ENCODE assay signal across 15 cellular contexts in the genomic region with DNA sequence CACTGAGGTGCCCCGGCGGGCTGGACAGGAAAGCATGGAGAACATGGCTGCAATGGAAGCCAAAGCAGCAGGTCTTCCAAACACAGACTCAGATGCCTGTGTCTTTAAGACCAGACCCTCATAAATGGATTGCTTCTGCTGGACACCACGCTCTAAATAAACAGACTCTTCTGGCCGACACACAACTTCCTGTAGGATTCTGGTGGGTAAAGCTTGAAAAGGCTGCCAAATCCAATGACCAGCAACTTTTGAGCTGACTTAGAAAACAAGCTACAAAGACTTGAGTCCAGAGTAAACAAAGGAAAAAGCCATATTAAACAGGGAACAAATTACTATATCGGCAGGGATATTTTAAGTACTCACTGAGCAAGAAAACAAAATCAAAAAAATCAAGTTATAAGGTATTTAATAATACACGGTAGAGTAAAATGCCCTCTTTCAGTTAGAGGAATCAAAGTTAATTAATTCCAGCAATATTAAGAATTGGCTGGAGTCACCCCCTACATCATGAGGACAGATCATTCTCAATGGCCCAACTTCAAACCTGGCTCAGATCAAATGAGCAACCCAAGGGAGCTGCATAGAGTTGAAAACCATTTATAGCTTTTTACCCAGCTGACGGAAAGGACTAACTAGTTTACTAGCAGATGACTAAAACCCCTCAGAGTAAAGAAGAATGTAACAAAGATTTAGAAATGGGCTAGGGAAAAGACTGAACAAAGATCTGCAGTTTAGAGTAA.
DNase-seq lines count a peak whose midpoint lies in the region; ATAC-seq, FAIRE-seq and TF ChIP-seq lines count a peak whose summit lies in the region.
"Had no signal": no experiment of that assay in that cellular context is flagged by ENCODE, and none has a peak within 500 bp of the region (broad histone marks: within the 10 kb centered on the region; RNA-seq: fewer than 3 reads in every experiment).

No MANE protein-coding gene starts in this region.

- 99% methylated on average over 7 of the region's 7 CpGs for WGBS in GM12878 (ENCODE audit: insufficient coverage, insufficient replicate concordance, low lambda C conversion rate, missing lambda C conversion rate)

- RAD21 ChIA-PET in GM12878 (lab: Charles Lee; ENCODE audit: unreplicated experiment) = no interaction called here

- H2AFZ ChIP-seq in GM12878 (ENCODE audit: control insufficient read depth, low read depth, low read length) (peak overlapping the region; percentile 21; the same call in 1 of the 2 replicates), OCI-LY7 (ENCODE audit: low read length) (no peak overlapping the region)

- H3K4me3 ChIP-seq in GM12878 = no peak overlapping the region
- H3K4me3 ChIP-seq in OCI-LY7 (ENCODE audit: low read depth, low read length, poor library complexity, severe bottlenecking) = no peak overlapping the region
- H3K4me3 ChIP-seq: cardiac muscle cell, SK-N-MC had no signal

- FAIRE-seq in GM12878 (lab: Jason Lieb, UNC) = no peak

- H3K9ac ChIP-seq in GM12878 (ENCODE audit: control insufficient read depth, insufficient read depth, low read length) = no peak overlapping the region

- peaks cover 6% of the 10 kb centered on the region; the same call in 1 of the 2 replicates for H3K4me1 ChIP-seq in GM12878 (ENCODE audit: control insufficient read depth, insufficient read depth, low read length)
- no peaks in the 10 kb centered on the region for H3K4me1 ChIP-seq in OCI-LY7 (ENCODE audit: insufficient read depth, low read length, poor library complexity, severe bottlenecking)

- ATAC-seq in GM12878 (no peak), left ventricle myocardium superior (peak; percentile 49), HG02588 (IDR thresholded peaks at IDR 0.05; ENCODE audit: unreplicated experiment) (no peak)

- no peak overlapping the region for H3K4me2 ChIP-seq in GM12878 (ENCODE audit: control insufficient read depth, insufficient read depth)
- H3K4me2 ChIP-seq in OCI-LY7 (ENCODE audit: low read length) = no peak overlapping the region

- POLR2A ChIA-PET in GM12878 (lab: Charles Lee) = no interaction called here
- POLR2A ChIA-PET in OCI-LY7 (lab: Charles Lee) = interaction anchor here (0.6 to 1.3 kb wide), 2 partner anchors 8 to 691 kb away, joined by 3 read pairs; no protein-coding TSS in a partner anchor

- H3K36me3 ChIP-seq in GM12878 (ENCODE audit: control insufficient read depth in 2 of 2, insufficient read depth in 2 of 2, low read length in 1 of 2) (no peaks in the 10 kb centered on the region), OCI-LY7 (ENCODE audit: insufficient read depth, low read length) (no peaks in the 10 kb centered on the region)
- H3K36me3 ChIP-seq: cardiac muscle cell had no signal

- no peaks in the 10 kb centered on the region for H3K9me3 ChIP-seq in GM12878 (replicated peaks; ENCODE audit: control insufficient read depth, insufficient read depth, low read length)
- no peaks in the 10 kb centered on the region for H3K9me3 ChIP-seq in OCI-LY7 (ENCODE audit: low read length)

- no peaks in the 10 kb centered on the region for H3K9me2 ChIP-seq in OCI-LY7 (ENCODE audit: insufficient read depth, low read length)

- peak overlapping the region; percentile 94 for H3K27ac ChIP-seq in C4-2B
- H3K27ac ChIP-seq in GM12878 (ENCODE audit: control insufficient read depth, insufficient read depth) = no peak overlapping the region
- H3K27ac ChIP-seq in OCI-LY7 (ENCODE audit: low read depth, low read length, poor library complexity, severe bottlenecking) = no peak overlapping the region
- H3K27ac ChIP-seq: cardiac muscle cell, SK-N-MC had no signal

- no peak for TF ChIP-seq EP300 in GM12878 (IDR thresholded peaks at IDR 0.05; ENCODE audit: borderline replicate concordance in 1 of 2, control insufficient read depth in 1 of 2, low read depth in 2 of 2, low read length in 2 of 2)

- CTCF ChIA-PET in GM12878 (lab: Yijun Ruan, JAX) = interaction anchor here (0.7 kb wide), 1 partner anchor 101 kb away, joined by 3 read pairs; no protein-coding TSS in a partner anchor
- CTCF ChIA-PET in OCI-LY7 (lab: Charles Lee; ENCODE audit: unreplicated experiment) = no interaction called here

- H3K27me3 ChIP-seq in GM12878 (replicated peaks in 1 of 2; ENCODE audit: control insufficient read depth in 2 of 2, insufficient read depth in 2 of 2, low read length in 1 of 2) = no peaks in the 10 kb centered on the region; a peak in 1 of 4 replicates
- H3K27me3 ChIP-seq: cardiac muscle cell had no signal

- intact Hi-C loops in GM12878 (cut with micrococcal nuclease; ENCODE audit: unreplicated experiment) = no loop called here
- intact Hi-C loops in left ventricle myocardium superior (cut with micrococcal nuclease) = no loop called here
- intact Hi-C loops in OCI-LY7 (cut with micrococcal nuclease; ENCODE audit: unreplicated experiment) = no loop called here

- no peak for TF ChIP-seq POLR2A in GM12878 (IDR thresholded peaks at IDR 0.05; ENCODE audit: low read depth, low read length)

- TF ChIP-seq RAD21 in GM12878 (IDR thresholded peaks at IDR 0.05; ENCODE audit: insufficient read depth, low read depth, low read length) = no peak

- BruUV-seq in GM12878 (replicated peaks; lab: Mats Ljungman, UMichigan) = no TSS peak
- no TSS peak for BruUV-seq in OCI-LY7 (replicated peaks; lab: Mats Ljungman, UMichigan)

- no peaks in the 10 kb centered on the region for H3K79me2 ChIP-seq in GM12878 (ENCODE audit: control insufficient read depth, insufficient read depth, low read length)
- H3K79me2 ChIP-seq in OCI-LY7 (ENCODE audit: insufficient read depth, low read depth, low read length) = no peaks in the 10 kb centered on the region

- H4K20me1 ChIP-seq in GM12878 (ENCODE audit: control insufficient read depth, insufficient read depth) = no peaks in the 10 kb centered on the region
- no peaks in the 10 kb centered on the region for H4K20me1 ChIP-seq in OCI-LY7 (ENCODE audit: insufficient read depth, low read length)

- SMC1A ChIA-PET in GM12878 (lab: Charles Lee; ENCODE audit: uncharacterized antibody, unreplicated experiment) = no interaction called here

- TF ChIP-seq CTCF in C4-2B (conservative IDR thresholded peaks at IDR 0.05) (no peak), GM12878 (IDR thresholded peaks at IDR 0.05 in 2 of 3, conservative IDR thresholded peaks at IDR 0.05 in 1 of 3; ENCODE audit: control insufficient read depth in 2 of 3, extremely low read depth in 1 of 3, insufficient read depth in 1 of 3, low read depth in 3 of 3, low read length in 3 of 3) (no peak), OCI-LY7 (conservative IDR thresholded peaks at IDR 0.05; ENCODE audit: low read length) (no peak)

- no peak for DNase-seq in GM12878 (ENCODE audit: low read depth, low spot score)
- DNase-seq in left ventricle myocardium superior = no peak
- peak; percentile 24 for DNase-seq in putamen (ENCODE audit: low spot score)
- no peak for DNase-seq in MV-4-11 (lab: John Stamatoyannopoulos, UW)
- DNase-seq in Ammon's horn (ENCODE audit: low spot score) = no peak
- no peak for DNase-seq in OCI-LY7 (ENCODE audit: low spot score)
- DNase-seq: activated CD4-positive, CD25-positive, alpha-beta regulatory T cell; activated T-cell treated with anti-CD3 and anti-CD28 coated beads, Interleukin-2, amount 50 U/mL, for 24 hours; DMS79 treated with DMSO at 0.1 percent for 48 hours; NCI-H1105 treated with DMSO at 0.1 percent for 48 hours; NCI-H69 had no signal

- in situ Hi-C loops in GM12878 (cut with MboI) = no loop called here

TF ChIP-seq in GM12878, 131 proteins besides CTCF, POLR2A, EP300 and RAD21 (continues in another document):
- TF ChIP-seq, protein P1, sequence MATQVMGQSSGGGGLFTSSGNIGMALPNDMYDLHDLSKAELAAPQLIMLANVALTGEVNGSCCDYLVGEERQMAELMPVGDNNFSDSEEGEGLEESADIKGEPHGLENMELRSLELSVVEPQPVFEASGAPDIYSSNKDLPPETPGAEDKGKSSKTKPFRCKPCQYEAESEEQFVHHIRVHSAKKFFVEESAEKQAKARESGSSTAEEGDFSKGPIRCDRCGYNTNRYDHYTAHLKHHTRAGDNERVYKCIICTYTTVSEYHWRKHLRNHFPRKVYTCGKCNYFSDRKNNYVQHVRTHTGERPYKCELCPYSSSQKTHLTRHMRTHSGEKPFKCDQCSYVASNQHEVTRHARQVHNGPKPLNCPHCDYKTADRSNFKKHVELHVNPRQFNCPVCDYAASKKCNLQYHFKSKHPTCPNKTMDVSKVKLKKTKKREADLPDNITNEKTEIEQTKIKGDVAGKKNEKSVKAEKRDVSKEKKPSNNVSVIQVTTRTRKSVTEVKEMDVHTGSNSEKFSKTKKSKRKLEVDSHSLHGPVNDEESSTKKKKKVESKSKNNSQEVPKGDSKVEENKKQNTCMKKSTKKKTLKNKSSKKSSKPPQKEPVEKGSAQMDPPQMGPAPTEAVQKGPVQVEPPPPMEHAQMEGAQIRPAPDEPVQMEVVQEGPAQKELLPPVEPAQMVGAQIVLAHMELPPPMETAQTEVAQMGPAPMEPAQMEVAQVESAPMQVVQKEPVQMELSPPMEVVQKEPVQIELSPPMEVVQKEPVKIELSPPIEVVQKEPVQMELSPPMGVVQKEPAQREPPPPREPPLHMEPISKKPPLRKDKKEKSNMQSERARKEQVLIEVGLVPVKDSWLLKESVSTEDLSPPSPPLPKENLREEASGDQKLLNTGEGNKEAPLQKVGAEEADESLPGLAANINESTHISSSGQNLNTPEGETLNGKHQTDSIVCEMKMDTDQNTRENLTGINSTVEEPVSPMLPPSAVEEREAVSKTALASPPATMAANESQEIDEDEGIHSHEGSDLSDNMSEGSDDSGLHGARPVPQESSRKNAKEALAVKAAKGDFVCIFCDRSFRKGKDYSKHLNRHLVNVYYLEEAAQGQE (IDR thresholded peaks at IDR 0.05; ENCODE audit: low read depth, low read length) = no peak
- TF ChIP-seq RUNX3 (IDR thresholded peaks at IDR 0.05; ENCODE audit: low read length) (no peak), MTA2 (IDR thresholded peaks at IDR 0.05; ENCODE audit: low read depth) (no peak)
